In the genomic region with DNA sequence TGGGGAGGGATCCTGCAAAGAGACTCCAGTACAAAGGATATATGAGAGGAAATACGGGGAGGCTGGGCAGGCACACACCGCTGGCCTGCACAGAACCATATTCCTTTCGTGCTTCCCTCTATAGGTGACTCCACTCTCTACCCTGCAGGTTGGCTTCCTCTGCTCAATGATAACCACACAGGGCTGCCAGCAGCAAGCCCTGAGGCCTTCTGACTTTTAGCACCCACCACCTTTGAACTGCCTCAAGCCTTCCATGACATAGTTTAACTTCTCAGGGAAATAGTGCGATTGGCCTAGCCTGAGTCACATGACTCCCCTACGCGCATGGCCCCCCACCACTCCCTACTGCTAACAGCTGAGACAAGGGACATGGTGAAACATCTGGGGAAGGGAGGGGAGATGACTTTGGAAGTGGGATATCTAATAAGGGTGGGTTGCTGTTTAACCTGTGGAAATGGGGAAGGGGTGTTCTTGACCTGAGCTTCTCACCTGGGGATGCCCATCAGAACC, we compare ENCODE assay signal across 19 cellular contexts. TPM values are rescaled to one million over a fixed set of nuclear protein-coding genes. Genes with fewer than 3 reads are reported as not detected.
DNase-seq lines count a peak whose midpoint lies in the region; FAIRE-seq and TF ChIP-seq lines count a peak whose summit lies in the region.
"Had no signal": no experiment of that assay in that cellular context is flagged by ENCODE, and none has a peak within 500 bp of the region (broad histone marks: within the 10 kb centered on the region; RNA-seq: fewer than 3 reads in every experiment).

No MANE protein-coding gene starts in this region.

- no peak overlapping the region for H3K4me3 Mint-ChIP-seq in activated naive CD8-positive, alpha-beta T cell treated with anti-CD3 and anti-CD28 coated beads for 36 hours
- H3K4me3 Mint-ChIP-seq in neural crest cell, result peak overlapping the region; percentile 83
- H3K4me3 Mint-ChIP-seq: stimulated activated naive B cell treated with anti-CD40 and anti-IgM and Interleukin-4, amounts not matched to agents 10 μg/mL and 1 μg/mL and 100 μg/mL, for 72 hours had no signal

- H3K9me3 Mint-ChIP-seq in activated naive CD8-positive, alpha-beta T cell treated with anti-CD3 and anti-CD28 coated beads for 36 hours, result no peaks in the 10 kb centered on the region
- H3K9me3 Mint-ChIP-seq in neural crest cell, result no peaks in the 10 kb centered on the region
- H3K9me3 Mint-ChIP-seq: CD4-positive, CD25-positive, alpha-beta regulatory T cell; stimulated activated naive B cell treated with anti-CD40 and anti-IgM and Interleukin-4, amounts not matched to agents 10 μg/mL and 1 μg/mL and 100 μg/mL, for 72 hours had no signal

- H3K36me3 Mint-ChIP-seq in activated naive CD8-positive, alpha-beta T cell treated with anti-CD3 and anti-CD28 coated beads for 36 hours, result peaks cover 36% of the 10 kb centered on the region
- no peaks in the 10 kb centered on the region for H3K36me3 Mint-ChIP-seq in neural crest cell (ENCODE audit: low read depth)

- no peak for TF ChIP-seq CTCF in neural crest cell (conservative IDR thresholded peaks at IDR 0.05)

- DNase-seq in NCI-H748 (lab: John Stamatoyannopoulos, UW; ENCODE audit: unreplicated experiment) (peak; percentile 56), NCI-H748 treated with DMSO at 0.1 percent for 48 hours (lab: John Stamatoyannopoulos, UW) (no peak), GM12892 (ENCODE audit: insufficient read length) (no peak), neural crest cell (ENCODE audit: low read depth, low spot score) (no peak), GM19239 (ENCODE audit: insufficient read length, low spot score) (no peak), DMS 273 treated with DMSO at 0.1 percent for 48 hours (lab: John Stamatoyannopoulos, UW) (no peak)
- DNase-seq in activated naive CD8-positive, alpha-beta T cell treated with anti-CD3 and anti-CD28 coated beads for 36 hours, result no peak
- no peak for DNase-seq in effector CD4-positive, alpha-beta T cell
- DNase-seq: activated CD4-positive, alpha-beta T cell treated with anti-CD3 and anti-CD28 coated beads for 4 hours; activated T-cell treated with anti-CD3 and anti-CD28 coated beads for 4 hours; caudate nucleus; CD4-positive, CD25-positive, alpha-beta regulatory T cell; Kasumi-1; left colon; SHP77 treated with DMSO at 0.1 percent for 48 hours; stimulated activated naive B cell treated with anti-CD40 and anti-IgM and Interleukin-4, amounts not matched to agents 10 μg/mL and 1 μg/mL and 100 μg/mL, for 72 hours; T-helper 9 cell had no signal

- no peak for TF ChIP-seq POLR2A in GM12892 (IDR thresholded peaks at IDR 0.05; ENCODE audit: low read depth, low read length)

- FAIRE-seq in GM12892 (lab: Jason Lieb, UNC), result peak; percentile 65
- FAIRE-seq in GM19239 (lab: Jason Lieb, UNC), result no peak
- FAIRE-seq: A549, endometrium had no signal

- no peaks in the 10 kb centered on the region for H3K27me3 Mint-ChIP-seq in activated naive CD8-positive, alpha-beta T cell treated with anti-CD3 and anti-CD28 coated beads for 36 hours
- peaks cover 4% of the 10 kb centered on the region for H3K27me3 Mint-ChIP-seq in neural crest cell (ENCODE audit: low read depth)
- H3K27me3 Mint-ChIP-seq: stimulated activated naive B cell treated with anti-CD40 and anti-IgM and Interleukin-4, amounts not matched to agents 10 μg/mL and 1 μg/mL and 100 μg/mL, for 72 hours had no signal

- peaks cover 67% of the 10 kb centered on the region for H3K4me1 Mint-ChIP-seq in activated naive CD8-positive, alpha-beta T cell treated with anti-CD3 and anti-CD28 coated beads for 36 hours
- H3K4me1 Mint-ChIP-seq in neural crest cell, result peaks cover 29% of the 10 kb centered on the region

- peak overlapping the region; percentile 12 for H3K27ac Mint-ChIP-seq in activated naive CD8-positive, alpha-beta T cell treated with anti-CD3 and anti-CD28 coated beads for 36 hours
- no peak overlapping the region for H3K27ac Mint-ChIP-seq in neural crest cell (ENCODE audit: unreplicated experiment)
- H3K27ac Mint-ChIP-seq: stimulated activated naive B cell treated with anti-CD40 and anti-IgM and Interleukin-4, amounts not matched to agents 10 μg/mL and 1 μg/mL and 100 μg/mL, for 72 hours had no signal

RNA-seq across cellular contexts. Expression of a gene that starts 3.0 kb away (rescaled TPM):
- 29.8 TPM for polyA plus RNA-seq in GM12892 (2012; ENCODE audit: missing spikeins)
- 10 to 100 TPM; 80.1 to 82.4 TPM for total RNA-seq in activated naive CD8-positive, alpha-beta T cell treated with anti-CD3 and anti-CD28 coated beads for 36 hours
- total RNA-seq in neural crest cell, result 36.7 and 41.4 TPM in 2 replicates
